Comparison of ENCODE assay signal across 9 cellular contexts in genomic region chr19:10226376-10227214, GRCh38. TPM values are rescaled to one million over a fixed set of nuclear protein-coding genes. Genes with fewer than 3 reads are reported as not detected.
DNase-seq lines count a peak whose midpoint lies in the region; ATAC-seq and TF ChIP-seq lines count a peak whose summit lies in the region.
"Had no signal": no experiment of that assay in that cellular context is flagged by ENCODE, and none has a peak within 500 bp of the region (broad histone marks: within the 10 kb centered on the region; RNA-seq: fewer than 3 reads in every experiment).

No MANE protein-coding gene starts in this region.

- H3K9me3 ChIP-seq in Peyer's patch (no peaks in the 10 kb centered on the region), mucosa of rectum (ENCODE audit: control insufficient read depth in 2 of 2, low read length in 2 of 2) (no peaks in the 10 kb centered on the region), upper lobe of left lung (no peaks in the 10 kb centered on the region)

- no peak overlapping the region for H3K9ac ChIP-seq in mucosa of rectum (ENCODE audit: low read depth in 1 of 2, low read length in 2 of 2)

- H3K9me3 Mint-ChIP-seq in endothelial cell (ENCODE audit: unreplicated experiment) = no peaks in the 10 kb centered on the region
- H3K9me3 Mint-ChIP-seq: activated T-cell treated with anti-CD3 and anti-CD28 coated beads, Interleukin-2, amount 50 U/mL, for 4 hours had no signal

- peaks cover 12% of the 10 kb centered on the region for H3K36me3 Mint-ChIP-seq in endothelial cell (ENCODE audit: low read depth, unreplicated experiment)

- peak overlapping the region; percentile 71 for H3K4me3 Mint-ChIP-seq in endothelial cell (ENCODE audit: unreplicated experiment)
- H3K4me3 Mint-ChIP-seq: activated T-cell treated with anti-CD3 and anti-CD28 coated beads, Interleukin-2, amount 50 U/mL, for 4 hours had no signal

- TF ChIP-seq POLR2A in Peyer's patch (IDR thresholded peaks at IDR 0.05) (no peak), upper lobe of left lung (IDR thresholded peaks at IDR 0.05) (no peak)

- H3K27me3 Mint-ChIP-seq in endothelial cell (ENCODE audit: unreplicated experiment) = peaks cover 9% of the 10 kb centered on the region

- peaks cover 0 to 20% (median 7%) of the 10 kb centered on the region in 4 donors for H3K4me1 ChIP-seq in Peyer's patch
- peaks cover 6 to 7% of the 10 kb centered on the region in 2 donors for H3K4me1 ChIP-seq in mucosa of rectum (ENCODE audit: control insufficient read depth in 2 of 2, insufficient read depth in 2 of 2, low read length in 2 of 2)
- peaks cover 19 to 48% (median 22%) of the 10 kb centered on the region in 4 donors for H3K4me1 ChIP-seq in upper lobe of left lung

- H3K36me3 ChIP-seq in Peyer's patch (peaks cover 0 to 5% (median 0%) of the 10 kb centered on the region in 3 donors), mucosa of rectum (ENCODE audit: control insufficient read depth in 2 of 2, insufficient read depth in 2 of 2, low read length in 2 of 2) (peaks cover 0 to 6% of the 10 kb centered on the region in 2 donors), upper lobe of left lung (peaks cover 6 to 16% (median 13%) of the 10 kb centered on the region in 4 donors)

- TF ChIP-seq CTCF in Peyer's patch (IDR thresholded peaks at IDR 0.05) (no peak), endothelial cell (IDR thresholded peaks at IDR 0.05; ENCODE audit: unreplicated experiment) (no peak), upper lobe of left lung (IDR thresholded peaks at IDR 0.05) (no peak)

- H3K4me1 Mint-ChIP-seq in endothelial cell (ENCODE audit: unreplicated experiment) = peaks cover 6% of the 10 kb centered on the region

- peak overlapping the region; percentile 21 for H3K27ac Mint-ChIP-seq in endothelial cell (ENCODE audit: unreplicated experiment)

- H3K4me3 ChIP-seq in Peyer's patch (no peak overlapping the region), mucosa of rectum (ENCODE audit: low read length in 2 of 2) (peak overlapping the region in 1 of 2 donors; percentile 26), upper lobe of left lung (peak overlapping the region in 1 of 4 donors; percentile 23)
- H3K4me3 ChIP-seq: GM12878 had no signal

- no peaks in the 10 kb centered on the region for H3K27me3 ChIP-seq in Peyer's patch
- H3K27me3 ChIP-seq in mucosa of rectum (ENCODE audit: control insufficient read depth in 2 of 2, insufficient read depth in 2 of 2, low read length in 2 of 2) = no peaks in the 10 kb centered on the region
- no peaks in the 10 kb centered on the region for H3K27me3 ChIP-seq in upper lobe of left lung

- WGBS in upper lobe of left lung, 2 donors = 65 to 67% methylated on average over 11 to 17 of the region's 17 CpGs

- ATAC-seq in upper lobe of left lung (ENCODE audit: low FRiP score in 2 of 2) (peak; percentile 70 to 82), HG03045 (IDR thresholded peaks at IDR 0.05; ENCODE audit: unreplicated experiment) (no peak)
- ATAC-seq: activated T-cell treated with anti-CD3 and anti-CD28 coated beads, Interleukin-2, amount 50 U/mL, for 4 hours; GM12878 had no signal

- peak in 3 of 4 donors; percentile 29 to 72 (median 55) for TF ChIP-seq EP300 in upper lobe of left lung (IDR thresholded peaks at IDR 0.05)

- H3K27ac ChIP-seq in Peyer's patch (peak overlapping the region; percentile 64 to 79 (median 66)), mucosa of rectum (ENCODE audit: low read depth in 2 of 2, low read length in 2 of 2) (peak overlapping the region; percentile 66 to 76), upper lobe of left lung (peak overlapping the region; percentile 71 to 95 (median 85))

- peak in 1 of 3 donors; percentile 74 for DNase-seq in Peyer's patch
- DNase-seq in endothelial cell (ENCODE audit: low spot score) = no peak
- DNase-seq in upper lobe of left lung = peak; percentile 37 to 88
- no peak for DNase-seq in NCI-H748 treated with DMSO at 0.1 percent for 48 hours (lab: John Stamatoyannopoulos, UW)
- DNase-seq in NCI-H1930 (lab: John Stamatoyannopoulos, UW) = no peak
- DNase-seq: activated T-cell treated with anti-CD3 and anti-CD28 coated beads, Interleukin-2, amount 50 U/mL, for 4 hours had no signal

RNA-seq across cellular contexts. Expression of gene S1PR2, which starts 4.5 kb away (rescaled TPM):
- total RNA-seq in Peyer's patch (1 to 10 TPM; 2.8 to 4.8 (median 3.1) TPM), endothelial cell (ENCODE audit: unreplicated experiment) (9.3 TPM), upper lobe of left lung (10 to 100 TPM in 4 of 6 donors, 1 to 10 TPM in 2; 9.1 to 30.0 (median 16.0) TPM)

RNA-seq across cellular contexts. Expression of gene MRPL4, which starts 25.4 kb away (rescaled TPM):
- total RNA-seq in Peyer's patch = 10 to 100 TPM; 43.8 to 49.6 (median 45.3) TPM
- 51.3 TPM for total RNA-seq in endothelial cell (ENCODE audit: unreplicated experiment)
- total RNA-seq in upper lobe of left lung = 10 to 100 TPM; 23.0 to 70.8 (median 45.0) TPM

RNA-seq across cellular contexts. Expression of gene DNMT1, which starts 31.8 kb away (rescaled TPM):
- total RNA-seq in Peyer's patch (100 to 1,000 TPM in 1 of 4 donors, 10 to 100 TPM in 3; 22.1 to 195 (median 41.5) TPM), endothelial cell (ENCODE audit: unreplicated experiment) (119 TPM), upper lobe of left lung (100 to 1,000 TPM in 1 of 6 donors, 10 to 100 TPM in 5; 54.0 to 166 (median 63.9) TPM)

RNA-seq across cellular contexts. Expression of gene ICAM1, which starts 44.3 kb away (rescaled TPM):
- total RNA-seq in Peyer's patch (10 to 100 TPM in 2 of 4 donors, 1 to 10 TPM in 2; 2.6 to 62.7 (median 12.7) TPM), endothelial cell (ENCODE audit: unreplicated experiment) (7.2 TPM), upper lobe of left lung (100 to 1,000 TPM; 190 to 791 (median 356) TPM)

Comparison
In these comparisons a context has a peak if more than half of its experiments do, and no peak if none do; other contexts are left out.
1. DNase-seq: peak in upper lobe of left lung (2 of 2); none in endothelial cell (single experiment), NCI-H748 treated with DMSO at 0.1 percent for 48 hours (single experiment) and NCI-H1930 (0 of 2).
2. Peak in every context shown above with its lines, with median percentiles within 50 percentile points of each other: H3K27ac ChIP-seq.